Comparison of ENCODE assay signal across 15 cellular contexts in the genomic region with DNA sequence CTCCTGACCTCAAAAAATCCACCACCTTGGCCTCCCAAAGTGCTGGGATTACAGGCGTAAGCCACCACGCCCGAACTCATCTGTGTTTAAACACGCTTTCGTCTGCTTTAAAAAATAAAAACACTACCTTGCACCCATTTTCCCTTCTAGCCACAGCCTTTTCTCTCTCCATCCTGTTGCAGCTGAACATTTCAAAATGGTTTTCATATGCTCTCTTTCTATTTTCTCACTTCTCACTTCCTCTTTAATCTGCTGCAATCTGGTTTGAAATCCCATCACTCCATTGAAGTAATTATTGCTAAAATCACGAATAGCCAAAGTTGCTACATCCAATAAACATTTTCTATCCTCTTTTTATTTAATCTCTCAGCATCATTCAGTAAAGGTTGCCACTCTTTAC.
DNase-seq lines count a peak whose midpoint lies in the region; ATAC-seq and TF ChIP-seq lines count a peak whose summit lies in the region.
"Had no signal": no experiment of that assay in that cellular context is flagged by ENCODE, and none has a peak within 500 bp of the region (broad histone marks: within the 10 kb centered on the region; RNA-seq: fewer than 3 reads in every experiment).

No MANE protein-coding gene starts in this region.

- DNase-seq in stimulated activated naive B cell treated with anti-CD40 and anti-IgM and Interleukin-4, amounts not matched to agents 10 μg/mL and 1 μg/mL and 100 μg/mL, for 72 hours, result no peak
- DNase-seq in WERI-Rb-1 (no peak), NCI-H82 (lab: John Stamatoyannopoulos, UW) (no peak)
- DNase-seq in activated T-cell treated with anti-CD3 and anti-CD28 coated beads, Interleukin-2, amount 50 U/mL, for 48 hours, result no peak
- DNase-seq: activated CD8-positive, alpha-beta memory T cell treated with anti-CD3 and anti-CD28 coated beads, Interleukin-2, amount 10 ng/mL, durations not matched to agents 7 days and 5 days; activated naive CD8-positive, alpha-beta T cell treated with anti-CD3 and anti-CD28 coated beads, Interleukin-2, amount 50 U/mL, for 24 hours; heart left ventricle; left cardiac atrium; small intestine had no signal

- no peak overlapping the region for H3K4me3 ChIP-seq in WERI-Rb-1 (ENCODE audit: low read depth, low read length)
- H3K4me3 ChIP-seq: GM23338, heart left ventricle, tibial nerve had no signal

- H3K9me3 Mint-ChIP-seq in stimulated activated naive B cell treated with anti-CD40 and anti-IgM and Interleukin-4, amounts not matched to agents 10 μg/mL and 1 μg/mL and 100 μg/mL, for 72 hours, result peaks cover 2 to 4% of the 10 kb centered on the region in 2 donors
- H3K9me3 Mint-ChIP-seq: activated naive CD8-positive, alpha-beta T cell treated with anti-CD3 and anti-CD28 coated beads, Interleukin-2, amount 50 U/mL, for 24 hours; GM23338; neural crest cell had no signal

- peak overlapping the region; percentile 0 to 1 for H3K4me3 Mint-ChIP-seq in stimulated activated naive B cell treated with anti-CD40 and anti-IgM and Interleukin-4, amounts not matched to agents 10 μg/mL and 1 μg/mL and 100 μg/mL, for 72 hours
- H3K4me3 Mint-ChIP-seq: activated CD8-positive, alpha-beta memory T cell treated with anti-CD3 and anti-CD28 coated beads, Interleukin-2, amount 10 ng/mL, durations not matched to agents 7 days and 5 days; activated naive CD8-positive, alpha-beta T cell treated with anti-CD3 and anti-CD28 coated beads, Interleukin-2, amount 50 U/mL, for 24 hours; GM23338; neural crest cell had no signal

- H3K4me1 Mint-ChIP-seq in stimulated activated naive B cell treated with anti-CD40 and anti-IgM and Interleukin-4, amounts not matched to agents 10 μg/mL and 1 μg/mL and 100 μg/mL, for 72 hours, result peaks cover 34 to 55% of the 10 kb centered on the region in 2 donors
- H3K4me1 Mint-ChIP-seq: GM23338 had no signal

- no peak overlapping the region for H3K27ac Mint-ChIP-seq in stimulated activated naive B cell treated with anti-CD40 and anti-IgM and Interleukin-4, amounts not matched to agents 10 μg/mL and 1 μg/mL and 100 μg/mL, for 72 hours
- H3K27ac Mint-ChIP-seq: activated CD8-positive, alpha-beta memory T cell treated with anti-CD3 and anti-CD28 coated beads, Interleukin-2, amount 10 ng/mL, durations not matched to agents 7 days and 5 days; activated naive CD8-positive, alpha-beta T cell treated with anti-CD3 and anti-CD28 coated beads, Interleukin-2, amount 50 U/mL, for 24 hours; GM23338 had no signal

- H3K27ac ChIP-seq in WERI-Rb-1, result no peak overlapping the region
- H3K27ac ChIP-seq: heart left ventricle, tibial nerve had no signal

- H3K36me3 Mint-ChIP-seq in stimulated activated naive B cell treated with anti-CD40 and anti-IgM and Interleukin-4, amounts not matched to agents 10 μg/mL and 1 μg/mL and 100 μg/mL, for 72 hours, result no peaks in the 10 kb centered on the region
- H3K36me3 Mint-ChIP-seq: activated CD8-positive, alpha-beta memory T cell treated with anti-CD3 and anti-CD28 coated beads, Interleukin-2, amount 10 ng/mL, durations not matched to agents 7 days and 5 days had no signal

- H3K9me3 ChIP-seq in WERI-Rb-1 (ENCODE audit: severe bottlenecking), result no peaks in the 10 kb centered on the region
- H3K9me3 ChIP-seq: heart left ventricle, tibial nerve had no signal

- no peaks in the 10 kb centered on the region for H3K36me3 ChIP-seq in WERI-Rb-1
- H3K36me3 ChIP-seq: heart left ventricle, tibial nerve had no signal

- TF ChIP-seq CTCF in WERI-Rb-1 (IDR thresholded peaks at IDR 0.05; ENCODE audit: low read depth, low read length), result no peak

- ATAC-seq in GM19351 (IDR thresholded peaks at IDR 0.05; ENCODE audit: unreplicated experiment) (peak; percentile 66), HG02623 (IDR thresholded peaks at IDR 0.05; ENCODE audit: unreplicated experiment) (peak; percentile 39), HG03469 (IDR thresholded peaks at IDR 0.05; ENCODE audit: unreplicated experiment) (peak; percentile 38)
- ATAC-seq in stimulated activated naive B cell treated with anti-CD40 and anti-IgM and Interleukin-4, amounts not matched to agents 10 μg/mL and 1 μg/mL and 100 μg/mL, for 72 hours (replicated peaks), result peak; percentile 51 to 60
- ATAC-seq: activated CD8-positive, alpha-beta memory T cell treated with anti-CD3 and anti-CD28 coated beads, Interleukin-2, amount 10 ng/mL, durations not matched to agents 7 days and 5 days; activated naive CD8-positive, alpha-beta T cell treated with anti-CD3 and anti-CD28 coated beads, Interleukin-2, amount 50 U/mL, for 24 hours; GM23338; heart left ventricle; left cardiac atrium had no signal

- H3K27me3 Mint-ChIP-seq in stimulated activated naive B cell treated with anti-CD40 and anti-IgM and Interleukin-4, amounts not matched to agents 10 μg/mL and 1 μg/mL and 100 μg/mL, for 72 hours, result no peaks in the 10 kb centered on the region

- peaks cover 23% of the 10 kb centered on the region for H3K27me3 ChIP-seq in WERI-Rb-1 (ENCODE audit: insufficient read depth, low read depth, severe bottlenecking)
